ENCODE assay signal across 8 cellular contexts in the genomic region with DNA sequence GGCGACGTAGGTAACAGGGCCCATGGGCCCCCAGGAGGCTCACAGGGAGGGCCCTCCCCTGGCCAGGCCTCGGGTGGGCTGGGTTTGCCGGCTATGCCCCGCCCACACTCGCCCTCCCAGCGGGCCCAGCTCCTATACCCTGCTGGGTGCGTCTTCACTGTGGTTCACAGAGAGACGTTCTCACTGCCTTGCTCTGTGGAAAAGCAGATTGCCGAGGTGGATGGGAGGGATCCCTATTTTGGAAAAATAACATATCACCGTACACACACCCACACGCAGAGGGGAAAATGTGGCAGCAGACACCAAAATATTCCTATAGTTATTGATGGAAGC. TPM values are rescaled to one million over a fixed set of nuclear protein-coding genes. Genes with fewer than 3 reads are reported as not detected.
DNase-seq lines count a peak whose midpoint lies in the region; ATAC-seq and TF ChIP-seq lines count a peak whose summit lies in the region.

No MANE protein-coding gene starts in this region.

- ATAC-seq in GM19035 (IDR thresholded peaks at IDR 0.05; ENCODE audit: unreplicated experiment) (peak; percentile 44), HG03354 (IDR thresholded peaks at IDR 0.05; ENCODE audit: poor library complexity, severe bottlenecking, unreplicated experiment) (peak; percentile 43), Right ventricle myocardium superior (ENCODE audit: poor library complexity) (peak; percentile 33)

- TF ChIP-seq POLR2A in Raji (IDR thresholded peaks at IDR 0.05; ENCODE audit: insufficient read depth, low read depth, low read length): peak; percentile 62

- peak; percentile 47 for DNase-seq in activated gamma-delta T cell treated with anti-CD3 and anti-CD28 coated beads, Interleukin-2, amount 50 U/mL, for 16 hours (ENCODE audit: low read depth)
- DNase-seq in Right ventricle myocardium superior (peak; percentile 66), cerebellar cortex (ENCODE audit: low spot score) (no peak), NCI-H2196 (lab: John Stamatoyannopoulos, UW; ENCODE audit: unreplicated experiment) (no peak)
- peak; percentile 62 for DNase-seq in stimulated activated CD4-positive, alpha-beta T cell treated with anti-CD3 and anti-CD28 coated beads, Interleukin-12 subunit alpha, Interleukin-12 subunit beta, amount 100 ng/mL, for 4 hours

- intact Hi-C loops in Right ventricle myocardium superior (cut with DNase I): loop anchor here (2.0 to 5.0 kb wide), 2 partner anchors 39 to 251 kb away; no protein-coding TSS in a partner anchor

RNA-seq across cellular contexts. Expression of a gene that starts 49.6 kb away (rescaled TPM):
- total RNA-seq in Right ventricle myocardium superior: 18.1 TPM

Comparison
In these comparisons a context has a peak if more than half of its experiments do, and no peak if none do; other contexts are left out.
1. DNase-seq: peak in activated gamma-delta T cell treated with anti-CD3 and anti-CD28 coated beads, Interleukin-2, amount 50 U/mL, for 16 hours (single experiment), Right ventricle myocardium superior (single experiment) and stimulated activated CD4-positive, alpha-beta T cell treated with anti-CD3 and anti-CD28 coated beads, Interleukin-12 subunit alpha, Interleukin-12 subunit beta, amount 100 ng/mL, for 4 hours (single experiment); none in cerebellar cortex (single experiment) and NCI-H2196 (single experiment).
2. Peak in every context shown above with its lines, with median percentiles within 50 percentile points of each other: ATAC-seq.